In the genomic region with DNA sequence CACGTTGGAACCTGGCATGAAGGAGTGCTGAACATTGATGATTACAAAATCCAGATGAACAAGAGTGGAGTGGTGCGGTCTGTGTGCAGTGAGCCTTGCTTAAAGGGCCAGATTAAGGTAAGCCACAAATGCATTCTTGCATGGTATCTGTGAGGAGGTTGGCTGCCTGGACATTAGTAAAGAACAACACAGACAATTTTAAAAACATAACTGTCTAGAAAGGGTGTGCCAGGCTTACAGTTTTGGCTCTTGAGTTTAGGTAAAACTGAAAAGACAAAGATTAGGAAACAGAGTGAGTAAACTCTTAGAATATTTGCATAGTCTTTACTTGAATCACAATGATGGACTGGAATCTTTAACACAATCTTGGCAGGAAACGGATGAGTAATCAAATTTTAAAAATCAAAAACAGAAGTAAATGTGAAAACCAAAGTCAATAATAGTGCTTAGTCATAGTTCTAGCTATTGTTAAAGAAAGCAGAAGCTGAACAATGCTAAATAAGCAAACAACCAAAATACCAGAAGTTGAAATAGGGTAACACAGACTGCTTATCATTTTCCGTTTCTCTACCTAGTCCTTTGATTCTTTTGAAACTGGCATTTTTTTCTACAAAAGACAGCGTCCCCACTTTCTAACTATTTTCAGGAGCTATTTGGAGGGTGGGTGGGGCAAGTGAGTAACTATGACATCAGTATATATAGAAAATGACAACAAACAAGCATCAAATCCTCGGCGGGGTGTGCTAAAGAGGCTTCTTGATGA, we compare ENCODE assay signal across 8 cellular contexts.
DNase-seq lines count a peak whose midpoint lies in the region; ATAC-seq, FAIRE-seq and TF ChIP-seq lines count a peak whose summit lies in the region.

No MANE protein-coding gene starts in this region.

- H3K4me3 ChIP-seq in PC-9 = peak overlapping the region; percentile 18; the same call in 1 of the 2 replicates
- peak overlapping the region; percentile 35 for H3K4me3 ChIP-seq in fibroblast of pulmonary artery (replicated peaks; ENCODE audit: low read depth, low read length)

- no peaks in the 10 kb centered on the region for H4K20me1 ChIP-seq in PC-9 (ENCODE audit: insufficient read depth)

- H3K27me3 Mint-ChIP-seq in CD4-positive, alpha-beta T cell = no peaks in the 10 kb centered on the region

- H3K27ac ChIP-seq in PC-9 = peak overlapping the region; percentile 52
- no peak overlapping the region for H3K27ac ChIP-seq in CD4-positive, alpha-beta T cell (ENCODE audit: low read depth, low read length)

- peaks cover 27% of the 10 kb centered on the region for H3F3A ChIP-seq in PC-9 (ENCODE audit: insufficient read depth, low read depth)

- H3K4me2 ChIP-seq in PC-9 = peak overlapping the region; percentile 64

- peak; percentile 49 for ATAC-seq in GM18907 (IDR thresholded peaks at IDR 0.05; ENCODE audit: unreplicated experiment)
- peak; percentile 75 for ATAC-seq in HG02852 (IDR thresholded peaks at IDR 0.05; ENCODE audit: unreplicated experiment)
- no peak for ATAC-seq in CD4-positive, alpha-beta T cell (ENCODE audit: poor library complexity)

- no peaks in the 10 kb centered on the region for H3K36me3 ChIP-seq in PC-9 (ENCODE audit: low read depth)

- H2AFZ ChIP-seq in PC-9 = no peak overlapping the region

- no peaks in the 10 kb centered on the region for H3K36me3 Mint-ChIP-seq in CD4-positive, alpha-beta T cell (ENCODE audit: low read depth)

- H3K9me3 ChIP-seq in PC-9 (ENCODE audit: insufficient read depth, low read depth) = peaks cover 4% of the 10 kb centered on the region; the same call in 1 of the 2 replicates
- no peaks in the 10 kb centered on the region for H3K9me3 ChIP-seq in CD4-positive, alpha-beta T cell (ENCODE audit: control insufficient read depth, low read length)

- intact Hi-C loops in PC-9 (cut with micrococcal nuclease; ENCODE audit: unreplicated experiment) = loop anchor here (2.0 to 5.0 kb wide), 2 partner anchors 17 to 185 kb away; a partner anchor contains a TSS
- intact Hi-C loops in CD4-positive, alpha-beta T cell (cut with DNase I, micrococcal nuclease) = no loop called here

- DNase-seq in PC-9 (peak; percentile 13 to 66), fibroblast of pulmonary artery (ENCODE audit: low read depth) (peak; percentile 87), hypothalamus (lab: John Stamatoyannopoulos, UW) (no peak), GM19239 (ENCODE audit: insufficient read length, low spot score) (no peak), NCI-H2196 (lab: John Stamatoyannopoulos, UW; ENCODE audit: unreplicated experiment) (no peak)
- DNase-seq in CD4-positive, alpha-beta T cell = no peak

- H3K4me1 ChIP-seq in PC-9 (replicated peaks; ENCODE audit: insufficient read depth) = peaks cover 21% of the 10 kb centered on the region

- no peaks in the 10 kb centered on the region for H3K9me3 Mint-ChIP-seq in CD4-positive, alpha-beta T cell

- POLR2A ChIA-PET in PC-9 (lab: Charles Lee; ENCODE audit: unreplicated experiment) = interaction anchor here (0.6 kb wide), 1 partner anchor 460 kb away, joined by 9 read pairs; no protein-coding TSS in a partner anchor
- POLR2A ChIA-PET in CD4-positive, alpha-beta T cell (lab: Charles Lee) = no interaction called here

- H3K9me2 ChIP-seq in PC-9 (ENCODE audit: insufficient read depth) = no peaks in the 10 kb centered on the region

- CTCF ChIA-PET in PC-9 (lab: Charles Lee) = no interaction called here
- CTCF ChIA-PET in CD4-positive, alpha-beta T cell (lab: Charles Lee) = no interaction called here

- H3K27ac Mint-ChIP-seq in CD4-positive, alpha-beta T cell = no peak overlapping the region

- no TSS peak for BruUV-seq in PC-9 (replicated peaks; lab: Mats Ljungman, UMichigan)

- H3K4me3 Mint-ChIP-seq in CD4-positive, alpha-beta T cell = no peak overlapping the region

- no peaks in the 10 kb centered on the region for H3K27me3 ChIP-seq in PC-9 (ENCODE audit: insufficient read depth, low read depth)
- H3K27me3 ChIP-seq in CD4-positive, alpha-beta T cell (ENCODE audit: control insufficient read depth, insufficient read depth, low read length) = no peaks in the 10 kb centered on the region

- no peak for TF ChIP-seq CTCF in PC-9 (conservative IDR thresholded peaks at IDR 0.05)
- TF ChIP-seq CTCF in fibroblast of pulmonary artery (IDR thresholded peaks at IDR 0.05; ENCODE audit: low read length, missing control alignments) = no peak
- TF ChIP-seq CTCF in CD4-positive, alpha-beta T cell (IDR thresholded peaks at IDR 0.05) = no peak

- no peak for FAIRE-seq in GM19239 (lab: Jason Lieb, UNC)

- no peaks in the 10 kb centered on the region for H3K4me1 Mint-ChIP-seq in CD4-positive, alpha-beta T cell (ENCODE audit: low read depth)

- H3K79me2 ChIP-seq in PC-9 (ENCODE audit: low read depth) = no peaks in the 10 kb centered on the region

Comparison
In these comparisons a context has a peak if more than half of its experiments do, and no peak if none do; other contexts are left out.
1. DNase-seq: peak in PC-9 (2 of 2) and fibroblast of pulmonary artery (single experiment); none in CD4-positive, alpha-beta T cell (0 of 10), hypothalamus (0 of 51), GM19239 (single experiment) and NCI-H2196 (single experiment).